ENCODE assay signal across 21 cellular contexts in genomic region chr7:106278695-106279094, GRCh38. TPM values are rescaled to one million over a fixed set of nuclear protein-coding genes. Genes with fewer than 3 reads are reported as not detected.
DNase-seq lines count a peak whose midpoint lies in the region; ATAC-seq lines count a peak whose summit lies in the region.
"Had no signal": no experiment of that assay in that cellular context is flagged by ENCODE, and none has a peak within 500 bp of the region (broad histone marks: within the 10 kb centered on the region; RNA-seq: fewer than 3 reads in every experiment).

No MANE protein-coding gene starts in this region.

- no peak overlapping the region for H3K9ac ChIP-seq in Karpas-422 (ENCODE audit: low read length)

- peaks cover 51% of the 10 kb centered on the region for H3K4me1 ChIP-seq in Karpas-422 (ENCODE audit: low read length)

- H3K27ac ChIP-seq in Karpas-422 (ENCODE audit: low read length): no peak overlapping the region
- H3K27ac ChIP-seq: C4-2B, skin epidermis, thyroid gland had no signal

- DNase-seq in activated T-cell treated with anti-CD3 and anti-CD28 coated beads, Interleukin-2, amount 50 U/mL, for 72 hours: no peak
- no peak for DNase-seq in activated T-cell treated with anti-CD3 and anti-CD28 coated beads, Interleukin-2, amount 50 U/mL, for 48 hours
- DNase-seq in Karpas-422: peak; percentile 31
- DNase-seq in activated naive CD8-positive, alpha-beta T cell treated with anti-CD3 and anti-CD28 coated beads for 36 hours: no peak
- DNase-seq in iris pigment epithelial cell (ENCODE audit: low read depth): peak; percentile 40
- DNase-seq in stimulated activated CD4-positive, alpha-beta T cell treated with anti-CD3 and anti-CD28 coated beads, Interleukin-12 subunit alpha, Interleukin-12 subunit beta, amount 100 ng/mL, for 4 hours: no peak
- DNase-seq in DMS153 (lab: John Stamatoyannopoulos, UW): no peak
- DNase-seq: activated naive CD4-positive, alpha-beta T cell; effector memory CD8-positive, alpha-beta T cell; GDM1; glutamatergic neuron; HCEC 1CT; NCI-H1694 treated with DMSO at 0.1 percent for 48 hours; NCI-H526 treated with DMSO at 0.1 percent for 48 hours; stimulated activated naive B cell treated with anti-CD40 and anti-IgM and Interleukin-4, amounts not matched to agents 10 μg/mL and 1 μg/mL and 100 μg/mL, for 72 hours; T-helper 9 cell; thyroid gland had no signal

- H3K9me3 ChIP-seq in Karpas-422 (ENCODE audit: low read length): no peaks in the 10 kb centered on the region
- H3K9me3 ChIP-seq: thyroid gland had no signal

- peaks cover 42% of the 10 kb centered on the region for H3K36me3 ChIP-seq in Karpas-422 (ENCODE audit: insufficient read depth, low read length)

- peaks cover 69% of the 10 kb centered on the region for H3K4me1 Mint-ChIP-seq in activated T-cell treated with anti-CD3 and anti-CD28 coated beads, Interleukin-2, amount 50 U/mL, for 72 hours (ENCODE audit: low read depth)
- peaks cover 50% of the 10 kb centered on the region for H3K4me1 Mint-ChIP-seq in activated naive CD8-positive, alpha-beta T cell treated with anti-CD3 and anti-CD28 coated beads for 36 hours

- no peaks in the 10 kb centered on the region for H3K9me2 ChIP-seq in Karpas-422 (replicated peaks; ENCODE audit: insufficient read depth, low read length)

- no peak for ATAC-seq in activated T-cell treated with anti-CD3 and anti-CD28 coated beads, Interleukin-2, amount 50 U/mL, for 72 hours (replicated peaks in 1 of 2)
- ATAC-seq in GM18502 (IDR thresholded peaks at IDR 0.05; ENCODE audit: poor library complexity, unreplicated experiment): no peak
- ATAC-seq: effector memory CD8-positive, alpha-beta T cell; stimulated activated naive B cell treated with anti-CD40 and anti-IgM and Interleukin-4, amounts not matched to agents 10 μg/mL and 1 μg/mL and 100 μg/mL, for 72 hours had no signal

- peaks cover 91% of the 10 kb centered on the region for H3K79me2 ChIP-seq in Karpas-422 (ENCODE audit: low read length)

- H3K4me2 ChIP-seq in Karpas-422 (ENCODE audit: low read depth, low read length, poor library complexity, severe bottlenecking): no peak overlapping the region

- H3K27ac Mint-ChIP-seq in activated T-cell treated with anti-CD3 and anti-CD28 coated beads, Interleukin-2, amount 50 U/mL, for 72 hours: peak overlapping the region; percentile 99
- peak overlapping the region; percentile 38 for H3K27ac Mint-ChIP-seq in activated naive CD8-positive, alpha-beta T cell treated with anti-CD3 and anti-CD28 coated beads for 36 hours
- H3K27ac Mint-ChIP-seq: effector memory CD8-positive, alpha-beta T cell; stimulated activated naive B cell treated with anti-CD40 and anti-IgM and Interleukin-4, amounts not matched to agents 10 μg/mL and 1 μg/mL and 100 μg/mL, for 72 hours had no signal

- no peaks in the 10 kb centered on the region for H3K27me3 Mint-ChIP-seq in activated T-cell treated with anti-CD3 and anti-CD28 coated beads, Interleukin-2, amount 50 U/mL, for 72 hours (ENCODE audit: low read depth)
- H3K27me3 Mint-ChIP-seq in activated naive CD8-positive, alpha-beta T cell treated with anti-CD3 and anti-CD28 coated beads for 36 hours: no peaks in the 10 kb centered on the region
- H3K27me3 Mint-ChIP-seq: effector memory CD8-positive, alpha-beta T cell; stimulated activated naive B cell treated with anti-CD40 and anti-IgM and Interleukin-4, amounts not matched to agents 10 μg/mL and 1 μg/mL and 100 μg/mL, for 72 hours had no signal

- H4K20me1 ChIP-seq in Karpas-422 (ENCODE audit: insufficient read depth, low read depth, low read length): peaks cover 15% of the 10 kb centered on the region; the same call in 1 of the 2 replicates

- peaks cover 19 to 72% of the 10 kb centered on the region in 2 donors for H3K36me3 Mint-ChIP-seq in activated T-cell treated with anti-CD3 and anti-CD28 coated beads, Interleukin-2, amount 50 U/mL, for 72 hours (ENCODE audit: insufficient read depth in 2 of 2)
- H3K36me3 Mint-ChIP-seq in activated naive CD8-positive, alpha-beta T cell treated with anti-CD3 and anti-CD28 coated beads for 36 hours: peaks cover 86% of the 10 kb centered on the region

- H2AFZ ChIP-seq in Karpas-422 (ENCODE audit: low read length): no peak overlapping the region

- H3K27me3 ChIP-seq in Karpas-422 (ENCODE audit: low read length): no peaks in the 10 kb centered on the region
- H3K27me3 ChIP-seq: thyroid gland had no signal

- no peaks in the 10 kb centered on the region for H3K9me3 Mint-ChIP-seq in activated T-cell treated with anti-CD3 and anti-CD28 coated beads, Interleukin-2, amount 50 U/mL, for 72 hours
- H3K9me3 Mint-ChIP-seq in activated naive CD8-positive, alpha-beta T cell treated with anti-CD3 and anti-CD28 coated beads for 36 hours: peaks cover 1% of the 10 kb centered on the region
- H3K9me3 Mint-ChIP-seq: brain; effector memory CD8-positive, alpha-beta T cell had no signal

- H3K4me3 Mint-ChIP-seq in activated T-cell treated with anti-CD3 and anti-CD28 coated beads, Interleukin-2, amount 50 U/mL, for 72 hours: peak overlapping the region; percentile 96 to 98
- H3K4me3 Mint-ChIP-seq in activated naive CD8-positive, alpha-beta T cell treated with anti-CD3 and anti-CD28 coated beads for 36 hours: peak overlapping the region; percentile 54
- H3K4me3 Mint-ChIP-seq: effector memory CD8-positive, alpha-beta T cell; stimulated activated naive B cell treated with anti-CD40 and anti-IgM and Interleukin-4, amounts not matched to agents 10 μg/mL and 1 μg/mL and 100 μg/mL, for 72 hours had no signal

- H3K4me3 ChIP-seq in Karpas-422 (ENCODE audit: low read length): no peak overlapping the region
- H3K4me3 ChIP-seq: skin epidermis, thyroid gland had no signal

RNA-seq across cellular contexts. Expression of gene NAMPT, which starts 6.1 kb away (rescaled TPM):
- total RNA-seq in activated T-cell treated with anti-CD3 and anti-CD28 coated beads, Interleukin-2, amount 50 U/mL, for 72 hours: 1,000 to 10,000 TPM in 1 of 2 donors, 100 to 1,000 TPM in 1; 819 to 1,006 TPM
- total RNA-seq in Karpas-422 (2014; rRNA removed; shearing (Covaris generic); ENCODE audit: low replicate concordance): 49.2 and 87.4 TPM in 2 replicates
- 100 to 1,000 TPM; 590 to 613 TPM for total RNA-seq in activated naive CD8-positive, alpha-beta T cell treated with anti-CD3 and anti-CD28 coated beads for 36 hours

Comparison
In these comparisons a context has a peak if more than half of its experiments do, and no peak if none do; other contexts are left out.
1. DNase-seq: peak in Karpas-422 (single experiment) and iris pigment epithelial cell (single experiment); none in activated T-cell treated with anti-CD3 and anti-CD28 coated beads, Interleukin-2, amount 50 U/mL, for 72 hours (0 of 2), activated T-cell treated with anti-CD3 and anti-CD28 coated beads, Interleukin-2, amount 50 U/mL, for 48 hours (0 of 2), activated naive CD8-positive, alpha-beta T cell treated with anti-CD3 and anti-CD28 coated beads for 36 hours (single experiment), stimulated activated CD4-positive, alpha-beta T cell treated with anti-CD3 and anti-CD28 coated beads, Interleukin-12 subunit alpha, Interleukin-12 subunit beta, amount 100 ng/mL, for 4 hours (single experiment) and DMS153 (single experiment).